Comparison of ENCODE assay signal across 20 cellular contexts in genomic region chr1:183966487-183966886, GRCh38.
"Had no signal": no experiment of that assay in that cellular context is flagged by ENCODE, and none has a peak within 500 bp of the region (broad histone marks: within the 10 kb centered on the region; RNA-seq: fewer than 3 reads in every experiment).

No MANE protein-coding gene starts in this region.

- H3K4me3 ChIP-seq: sigmoid colon, tibial artery had no signal

- H3K27me3 ChIP-seq: sigmoid colon, tibial artery had no signal

- DNase-seq: activated CD4-positive, CD25-positive, alpha-beta regulatory T cell treated with anti-CD3 and anti-CD28 coated beads, Interleukin-2, amount 50 U/mL, for 72 hours; activated CD8-positive, alpha-beta memory T cell treated with anti-CD3 and anti-CD28 coated beads, Interleukin-2, amount 50 U/mL, for 4 hours; activated effector memory CD4-positive, alpha-beta T cell treated with anti-CD3 and anti-CD28 coated beads, Interleukin-2, amount 50 U/mL, for 16 hours; activated naive CD4-positive, alpha-beta T cell treated with anti-CD3 and anti-CD28 coated beads, Interleukin-2, amount 50 U/mL, for 16 hours; activated naive CD8-positive, alpha-beta T cell treated with anti-CD3 and anti-CD28 coated beads, Interleukin-2, amount 50 U/mL, for 24 hours; activated T-cell treated with anti-CD3 and anti-CD28 coated beads, Interleukin-2, amount 50 U/mL, for 48 hours; effector CD8-positive, alpha-beta T cell; foreskin melanocyte; left cardiac atrium; sigmoid colon; stimulated activated CD4-positive, alpha-beta T cell treated with anti-CD3 and anti-CD28 coated beads, Interleukin-2, amount 100 ng/mL, for 48 hours; stimulated activated CD8-positive, alpha-beta memory T cell treated with anti-CD3 and anti-CD28 coated beads, Interleukin-4, amount 100 ng/mL, for 48 hours; stimulated activated naive CD4-positive, alpha-beta T cell treated with Interleukin-2 at 50 U/mL for 16 hours; T-cell; tibial artery; WERI-Rb-1 had no signal

- H3K27ac ChIP-seq: sigmoid colon, tibial artery, WERI-Rb-1 had no signal

- ATAC-seq: activated naive CD8-positive, alpha-beta T cell treated with anti-CD3 and anti-CD28 coated beads, Interleukin-2, amount 50 U/mL, for 24 hours; left cardiac atrium; SK-N-SH treated with all-trans-retinoic acid at 6 μM for 48 hours; T-cell had no signal

- H3K27me3 Mint-ChIP-seq: activated naive CD8-positive, alpha-beta T cell treated with anti-CD3 and anti-CD28 coated beads, Interleukin-2, amount 50 U/mL, for 24 hours; dendritic cell treated with granulocyte-macrophage colony-stimulating factor and Interleukin-4, amounts not matched to agents 40 ng/mL and 50 ng/mL, for 4 days had no signal

- H3K4me1 Mint-ChIP-seq: memory B cell had no signal

- H3K36me3 Mint-ChIP-seq: memory B cell had no signal

- H3K4me3 Mint-ChIP-seq: activated naive CD8-positive, alpha-beta T cell treated with anti-CD3 and anti-CD28 coated beads, Interleukin-2, amount 50 U/mL, for 24 hours; dendritic cell treated with granulocyte-macrophage colony-stimulating factor and Interleukin-4, amounts not matched to agents 40 ng/mL and 50 ng/mL, for 4 days; memory B cell; T-cell; T-helper 2 cell treated with Interferon-gamma antibody and Interleukin-4, amounts not matched to agents 5 μg/mL and 100 μg/mL, for 36 hours had no signal

- H3K9me3 Mint-ChIP-seq: activated naive CD8-positive, alpha-beta T cell treated with anti-CD3 and anti-CD28 coated beads, Interleukin-2, amount 50 U/mL, for 24 hours; dendritic cell treated with granulocyte-macrophage colony-stimulating factor and Interleukin-4, amounts not matched to agents 40 ng/mL and 50 ng/mL, for 4 days; memory B cell; T-cell had no signal

- H3K27ac Mint-ChIP-seq: activated naive CD8-positive, alpha-beta T cell treated with anti-CD3 and anti-CD28 coated beads, Interleukin-2, amount 50 U/mL, for 24 hours; dendritic cell treated with granulocyte-macrophage colony-stimulating factor and Interleukin-4, amounts not matched to agents 40 ng/mL and 50 ng/mL, for 4 days; memory B cell; T-cell; T-helper 2 cell treated with Interferon-gamma antibody and Interleukin-4, amounts not matched to agents 5 μg/mL and 100 μg/mL, for 36 hours had no signal
